Comparison of ENCODE assay signal across 9 cellular contexts in genomic region chr1:58874327-58874726, GRCh38.
A peak's percentile ranks its signal among the peaks of the same experiment; 100 is the strongest.
DNase-seq lines count a peak whose midpoint lies in the region; ATAC-seq and TF ChIP-seq lines count a peak whose summit lies in the region.
"Had no signal": no experiment of that assay in that cellular context is flagged by ENCODE, and none has a peak within 500 bp of the region (broad histone marks: within the 10 kb centered on the region; RNA-seq: fewer than 3 reads in every experiment).

No MANE protein-coding gene starts in this region.

- H3K4me2 ChIP-seq in PC-3 (ENCODE audit: low read length), result no peak overlapping the region

- H3K9me3 Mint-ChIP-seq in endodermal cell, result no peaks in the 10 kb centered on the region
- H3K9me3 Mint-ChIP-seq: activated T-cell treated with anti-CD3 and anti-CD28 coated beads, Interleukin-2, amount 50 U/mL, for 72 hours had no signal

- peaks cover 15% of the 10 kb centered on the region for H3K4me1 ChIP-seq in PC-3 (ENCODE audit: insufficient read depth, low read length)
- H3K4me1 ChIP-seq in endodermal cell (ENCODE audit: control insufficient read depth, insufficient read depth, low read length), result peaks cover 17% of the 10 kb centered on the region
- peaks cover 11 to 24% of the 10 kb centered on the region in 2 donors for H3K4me1 ChIP-seq in mucosa of rectum (ENCODE audit: control insufficient read depth in 2 of 2, insufficient read depth in 2 of 2, low read length in 2 of 2)
- peaks cover 11 to 16% of the 10 kb centered on the region in 2 donors for H3K4me1 ChIP-seq in thyroid gland

- H3K9me3 ChIP-seq in PC-3 (ENCODE audit: low read length) (no peaks in the 10 kb centered on the region), endodermal cell (ENCODE audit: control insufficient read depth, low read length) (no peaks in the 10 kb centered on the region), mucosa of rectum (ENCODE audit: control insufficient read depth in 2 of 2, low read length in 2 of 2) (no peaks in the 10 kb centered on the region), thyroid gland (no peaks in the 10 kb centered on the region)

- H3F3A ChIP-seq in PC-3 (ENCODE audit: low read length, unreplicated experiment), result no peaks in the 10 kb centered on the region

- H3K79me2 ChIP-seq in PC-3 (ENCODE audit: low read length), result no peaks in the 10 kb centered on the region

- H3K4me3 ChIP-seq in PC-3 (ENCODE audit: low read length) (no peak overlapping the region), endodermal cell (ENCODE audit: low read length) (no peak overlapping the region), mucosa of rectum (ENCODE audit: low read length in 2 of 2) (no peak overlapping the region), thyroid gland (replicated peaks in 1 of 3) (no peak overlapping the region)

- no peak overlapping the region for H3K4me3 Mint-ChIP-seq in endodermal cell
- H3K4me3 Mint-ChIP-seq: activated T-cell treated with anti-CD3 and anti-CD28 coated beads, Interleukin-2, amount 50 U/mL, for 72 hours had no signal

- H3K9ac ChIP-seq in PC-3 (ENCODE audit: low read length) (no peak overlapping the region), endodermal cell (ENCODE audit: extremely low read depth, low read length, poor library complexity, severe bottlenecking) (peak overlapping the region; percentile 35), mucosa of rectum (ENCODE audit: low read depth in 1 of 2, low read length in 2 of 2) (no peak overlapping the region)

- DNase-seq in PC-3 (no peak), endodermal cell (no peak), thyroid gland (no peak), ureter (ENCODE audit: low spot score) (no peak)
- DNase-seq in stimulated activated CD4-positive, alpha-beta T cell treated with anti-CD3 and anti-CD28 coated beads, Interleukin-4, amount 100 ng/mL, for 24 hours, result no peak
- DNase-seq: activated T-cell treated with anti-CD3 and anti-CD28 coated beads, Interleukin-2, amount 50 U/mL, for 72 hours; Karpas-422 had no signal

- H3K4me1 Mint-ChIP-seq in endodermal cell, result peaks cover 22% of the 10 kb centered on the region

- no peak overlapping the region for H3K27ac ChIP-seq in PC-3 (ENCODE audit: low read length)
- peak overlapping the region; percentile 87 for H3K27ac ChIP-seq in endodermal cell (ENCODE audit: low read depth, low read length)
- peak overlapping the region; percentile 52 to 56 for H3K27ac ChIP-seq in mucosa of rectum (ENCODE audit: low read depth in 2 of 2, low read length in 2 of 2)
- peak overlapping the region in 2 of 3 donors; percentile 27 to 43 for H3K27ac ChIP-seq in thyroid gland

- intact Hi-C loops in PC-3 (cut with micrococcal nuclease) (loop anchor here (2.0 kb wide), 1 partner anchor 26 kb away; no protein-coding TSS in a partner anchor), thyroid gland (cut with DNase I) (no loop called here)

- peaks cover 2% of the 10 kb centered on the region for H3K27me3 Mint-ChIP-seq in endodermal cell (ENCODE audit: insufficient read depth)

- no TSS peak for BruUV-seq in PC-3 (replicated peaks; lab: Mats Ljungman, UMichigan)

- POLR2A ChIA-PET in PC-3 (lab: Charles Lee; ENCODE audit: unreplicated experiment), result no interaction called here

- no peaks in the 10 kb centered on the region for H4K20me1 ChIP-seq in PC-3 (ENCODE audit: low read length)

- no peaks in the 10 kb centered on the region for H3K9me2 ChIP-seq in PC-3 (replicated peaks; ENCODE audit: low read length)

- CTCF ChIA-PET in PC-3 (lab: Charles Lee), result no interaction called here

- H3K27ac Mint-ChIP-seq in endodermal cell, result peak overlapping the region; percentile 57
- H3K27ac Mint-ChIP-seq: activated T-cell treated with anti-CD3 and anti-CD28 coated beads, Interleukin-2, amount 50 U/mL, for 72 hours had no signal

- no peaks in the 10 kb centered on the region for H3K36me3 Mint-ChIP-seq in endodermal cell (ENCODE audit: low read depth)

- no peak for TF ChIP-seq POLR2A in thyroid gland (IDR thresholded peaks at IDR 0.05)

- H3K36me3 ChIP-seq in PC-3 (ENCODE audit: low read depth, low read length) (no peaks in the 10 kb centered on the region), endodermal cell (ENCODE audit: control insufficient read depth, insufficient read depth, low read length) (no peaks in the 10 kb centered on the region), mucosa of rectum (ENCODE audit: control insufficient read depth in 2 of 2, insufficient read depth in 2 of 2, low read length in 2 of 2) (no peaks in the 10 kb centered on the region), thyroid gland (no peaks in the 10 kb centered on the region)

- H3K27me3 ChIP-seq in PC-3 (ENCODE audit: low read length) (no peaks in the 10 kb centered on the region), endodermal cell (ENCODE audit: control insufficient read depth, insufficient read depth, low read length, poor library complexity, severe bottlenecking) (no peaks in the 10 kb centered on the region), mucosa of rectum (ENCODE audit: control insufficient read depth in 2 of 2, insufficient read depth in 2 of 2, low read length in 2 of 2) (no peaks in the 10 kb centered on the region), thyroid gland (no peaks in the 10 kb centered on the region)

- TF ChIP-seq CTCF in PC-3 (conservative IDR thresholded peaks at IDR 0.05; ENCODE audit: low read depth, low read length), result no peak
- no peak for TF ChIP-seq CTCF in endodermal cell (conservative IDR thresholded peaks at IDR 0.05)
- no peak for TF ChIP-seq CTCF in thyroid gland (IDR thresholded peaks at IDR 0.05)

- H2AFZ ChIP-seq in PC-3 (ENCODE audit: low read length), result peak overlapping the region; percentile 38; the same call in 1 of the 2 replicates

- ATAC-seq in PC-3 (no peak), HG02938 (IDR thresholded peaks at IDR 0.05; ENCODE audit: unreplicated experiment) (no peak)
- ATAC-seq: activated T-cell treated with anti-CD3 and anti-CD28 coated beads, Interleukin-2, amount 50 U/mL, for 72 hours had no signal
